ENCODE assay signal across 18 cellular contexts in genomic region chr4:180527993-180528392, GRCh38.
DNase-seq lines count a peak whose midpoint lies in the region; ATAC-seq and TF ChIP-seq lines count a peak whose summit lies in the region.
"Had no signal": no experiment of that assay in that cellular context is flagged by ENCODE, and none has a peak within 500 bp of the region (broad histone marks: within the 10 kb centered on the region; RNA-seq: fewer than 3 reads in every experiment).

No MANE protein-coding gene starts in this region.

- BruUV-seq in mammary epithelial cell (replicated peaks; lab: Mats Ljungman, UMichigan) = no TSS peak

- no peak for ATAC-seq in GM18907 (IDR thresholded peaks at IDR 0.05; ENCODE audit: unreplicated experiment)
- ATAC-seq: GM23338, HCT116 had no signal

- H3K4me2 ChIP-seq in mammary epithelial cell (ENCODE audit: insufficient read depth, low read depth, low read length) = no peak overlapping the region
- H3K4me2 ChIP-seq: BLaER1 treated with 17β-estradiol and CSF1 and Interleukin-3, amounts not matched to agents 10 nM and 100 nM; GM23338 had no signal

- DNase-seq in NCI-H1105 treated with DMSO at 0.1 percent for 48 hours (lab: John Stamatoyannopoulos, UW) (peak; percentile 11), NCI-H1105 (lab: John Stamatoyannopoulos, UW) (no peak), BE2C (no peak), RPMI8226 (peak; percentile 75), mammary epithelial cell (peak; percentile 47), coronary artery (ENCODE audit: low spot score) (no peak), tibial artery (no peak)
- DNase-seq: CD4-positive, alpha-beta T cell; CD8-positive, alpha-beta memory T cell; DMS 273 treated with DMSO at 0.1 percent for 48 hours; DMS79; GF-D8; H9 had no signal

- 47% methylated on average over 9 of the region's 9 CpGs for WGBS in mammary epithelial cell (ENCODE audit: low coverage, missing lambda C conversion rate)

- TF ChIP-seq CTCF in BE2C (IDR thresholded peaks at IDR 0.05; ENCODE audit: low read depth, low read length) (no peak), mammary epithelial cell (conservative IDR thresholded peaks at IDR 0.05 in 1 of 2, IDR thresholded peaks at IDR 0.05 in 1 of 2; ENCODE audit: extremely low read depth in 1 of 2, insufficient read depth in 1 of 2, low read depth in 1 of 2, low read length in 2 of 2) (no peak), coronary artery (IDR thresholded peaks at IDR 0.05) (no peak), tibial artery (IDR thresholded peaks at IDR 0.05) (no peak)

- CTCF ChIA-PET in mammary epithelial cell (lab: Charles Lee; ENCODE audit: low non-redundant PET) = no interaction called here

- in situ Hi-C loops in mammary epithelial cell (cut with MboI; ENCODE audit: low sequenced_read_pairs in 2 of 2) = no loop called here

- no peaks in the 10 kb centered on the region for H3K79me2 ChIP-seq in mammary epithelial cell (ENCODE audit: insufficient read depth, low read length)

- no peak overlapping the region for H3K9ac ChIP-seq in mammary epithelial cell (ENCODE audit: insufficient read depth, low read length)
- H3K9ac ChIP-seq: BLaER1 treated with 17β-estradiol and CSF1 and Interleukin-3, amounts not matched to agents 10 nM and 100 nM had no signal

- no peaks in the 10 kb centered on the region for H4K20me1 ChIP-seq in mammary epithelial cell (ENCODE audit: insufficient read depth, low read length)
- H4K20me1 ChIP-seq: BLaER1 treated with 17β-estradiol and CSF1 and Interleukin-3, amounts not matched to agents 10 nM and 100 nM had no signal

- H3K27me3 ChIP-seq in BE2C (no peaks in the 10 kb centered on the region), mammary epithelial cell (ENCODE audit: insufficient read depth, low read length) (no peaks in the 10 kb centered on the region), tibial artery (no peaks in the 10 kb centered on the region)
- H3K27me3 ChIP-seq: BLaER1 treated with 17β-estradiol and CSF1 and Interleukin-3, amounts not matched to agents 10 nM and 100 nM had no signal

- dilution Hi-C loops in mammary epithelial cell (cut with HindIII; ENCODE audit: low sequenced_read_pairs) = no loop called here

- no peaks in the 10 kb centered on the region for H3K36me3 ChIP-seq in BE2C
- H3K36me3 ChIP-seq in mammary epithelial cell (ENCODE audit: insufficient read depth, low read length) = no peaks in the 10 kb centered on the region
- H3K36me3 ChIP-seq in tibial artery = no peaks in the 10 kb centered on the region
- H3K36me3 ChIP-seq: BLaER1 treated with 17β-estradiol and CSF1 and Interleukin-3, amounts not matched to agents 10 nM and 100 nM had no signal

- H3K4me1 ChIP-seq in BE2C = no peaks in the 10 kb centered on the region
- peaks cover 3% of the 10 kb centered on the region for H3K4me1 ChIP-seq in mammary epithelial cell (ENCODE audit: insufficient read depth, low read length)
- H3K4me1 ChIP-seq in tibial artery = no peaks in the 10 kb centered on the region
- H3K4me1 ChIP-seq: BLaER1 treated with 17β-estradiol and CSF1 and Interleukin-3, amounts not matched to agents 10 nM and 100 nM had no signal

- H3K4me3 ChIP-seq in BE2C (ENCODE audit: low read depth, low read length) = 0 out of 2 replicates have a peak overlapping the region, but pooled peaks have one; percentile 7
- H3K4me3 ChIP-seq in mammary epithelial cell (replicated peaks in 1 of 3; ENCODE audit: insufficient read depth in 1 of 3, low read depth in 2 of 3, low read length in 3 of 3) = no peak overlapping the region
- H3K4me3 ChIP-seq in coronary artery = no peak overlapping the region
- no peak overlapping the region for H3K4me3 ChIP-seq in tibial artery
- H3K4me3 ChIP-seq: BLaER1 treated with 17β-estradiol and CSF1 and Interleukin-3, amounts not matched to agents 10 nM and 100 nM; GM23338 had no signal

- no peak overlapping the region for H3K27ac ChIP-seq in mammary epithelial cell (ENCODE audit: insufficient read depth, low read depth, low read length)
- H3K27ac ChIP-seq in coronary artery = no peak overlapping the region
- H3K27ac ChIP-seq in tibial artery = no peak overlapping the region
- H3K27ac ChIP-seq: 22Rv1; BLaER1 treated with 17β-estradiol and CSF1 and Interleukin-3, amounts not matched to agents 10 nM and 100 nM had no signal

- peak overlapping the region; percentile 39 for H2AFZ ChIP-seq in mammary epithelial cell (ENCODE audit: low read depth, low read length)
- H2AFZ ChIP-seq: GM23338 had no signal

- intact Hi-C loops in mammary epithelial cell (cut with micrococcal nuclease) (no loop called here), tibial artery (cut with DNase I; ENCODE audit: low total_unique reads) (no loop called here)

- no peaks in the 10 kb centered on the region for H3K9me3 ChIP-seq in BE2C
- H3K9me3 ChIP-seq in mammary epithelial cell (replicated peaks; ENCODE audit: insufficient read depth, low read length) = no peaks in the 10 kb centered on the region
- H3K9me3 ChIP-seq in tibial artery = no peaks in the 10 kb centered on the region

Comparison
In these comparisons a context has a peak if more than half of its experiments do, and no peak if none do; other contexts are left out.
1. DNase-seq: peak in NCI-H1105 treated with DMSO at 0.1 percent for 48 hours (single experiment), RPMI8226 (single experiment) and mammary epithelial cell (single experiment); none in NCI-H1105 (single experiment), BE2C (single experiment), coronary artery (single experiment) and tibial artery (0 of 2).